In genomic region chr2:193523662-193524061, GRCh38 we compare ENCODE assay signal across 16 cellular contexts.
"Had no signal": no experiment of that assay in that cellular context is flagged by ENCODE, and none has a peak within 500 bp of the region (broad histone marks: within the 10 kb centered on the region; RNA-seq: fewer than 3 reads in every experiment).

No MANE protein-coding gene starts in this region.

- ATAC-seq: effector memory CD8-positive, alpha-beta T cell; naive thymus-derived CD4-positive, alpha-beta T cell; sciatic nerve had no signal

- DNase-seq: effector memory CD8-positive, alpha-beta T cell; esophagus squamous epithelium; foreskin melanocyte; head of caudate nucleus; hippocampal formation; mammary epithelial cell; naive thymus-derived CD4-positive, alpha-beta T cell; posterior cingulate gyrus; small intestine; stimulated activated CD4-positive, alpha-beta T cell treated with anti-CD3 and anti-CD28 coated beads, Interleukin-12 subunit alpha, Interleukin-12 subunit beta, amount 100 ng/mL, for 4 hours; stimulated activated naive CD4-positive, alpha-beta T cell; stomach; substantia nigra; transverse colon had no signal

- H3K4me3 ChIP-seq: esophagus squamous epithelium, stomach, thoracic aorta, transverse colon had no signal
